In genomic region chr18:59899298-59900221, GRCh38 we compare ENCODE assay signal across 1 cellular context.
TF ChIP-seq lines count a peak whose summit lies in the region.

Gene PMAIP1 (plus strand): TSS chr18:59899996. CDS start chr18:59900178, 182 bp downstream.

TF ChIP-seq in HepG2, 621 proteins besides CTCF, POLR2A, EP300 and RAD21 (continued from another document and continues in another):
- TF ChIP-seq, protein P1, sequence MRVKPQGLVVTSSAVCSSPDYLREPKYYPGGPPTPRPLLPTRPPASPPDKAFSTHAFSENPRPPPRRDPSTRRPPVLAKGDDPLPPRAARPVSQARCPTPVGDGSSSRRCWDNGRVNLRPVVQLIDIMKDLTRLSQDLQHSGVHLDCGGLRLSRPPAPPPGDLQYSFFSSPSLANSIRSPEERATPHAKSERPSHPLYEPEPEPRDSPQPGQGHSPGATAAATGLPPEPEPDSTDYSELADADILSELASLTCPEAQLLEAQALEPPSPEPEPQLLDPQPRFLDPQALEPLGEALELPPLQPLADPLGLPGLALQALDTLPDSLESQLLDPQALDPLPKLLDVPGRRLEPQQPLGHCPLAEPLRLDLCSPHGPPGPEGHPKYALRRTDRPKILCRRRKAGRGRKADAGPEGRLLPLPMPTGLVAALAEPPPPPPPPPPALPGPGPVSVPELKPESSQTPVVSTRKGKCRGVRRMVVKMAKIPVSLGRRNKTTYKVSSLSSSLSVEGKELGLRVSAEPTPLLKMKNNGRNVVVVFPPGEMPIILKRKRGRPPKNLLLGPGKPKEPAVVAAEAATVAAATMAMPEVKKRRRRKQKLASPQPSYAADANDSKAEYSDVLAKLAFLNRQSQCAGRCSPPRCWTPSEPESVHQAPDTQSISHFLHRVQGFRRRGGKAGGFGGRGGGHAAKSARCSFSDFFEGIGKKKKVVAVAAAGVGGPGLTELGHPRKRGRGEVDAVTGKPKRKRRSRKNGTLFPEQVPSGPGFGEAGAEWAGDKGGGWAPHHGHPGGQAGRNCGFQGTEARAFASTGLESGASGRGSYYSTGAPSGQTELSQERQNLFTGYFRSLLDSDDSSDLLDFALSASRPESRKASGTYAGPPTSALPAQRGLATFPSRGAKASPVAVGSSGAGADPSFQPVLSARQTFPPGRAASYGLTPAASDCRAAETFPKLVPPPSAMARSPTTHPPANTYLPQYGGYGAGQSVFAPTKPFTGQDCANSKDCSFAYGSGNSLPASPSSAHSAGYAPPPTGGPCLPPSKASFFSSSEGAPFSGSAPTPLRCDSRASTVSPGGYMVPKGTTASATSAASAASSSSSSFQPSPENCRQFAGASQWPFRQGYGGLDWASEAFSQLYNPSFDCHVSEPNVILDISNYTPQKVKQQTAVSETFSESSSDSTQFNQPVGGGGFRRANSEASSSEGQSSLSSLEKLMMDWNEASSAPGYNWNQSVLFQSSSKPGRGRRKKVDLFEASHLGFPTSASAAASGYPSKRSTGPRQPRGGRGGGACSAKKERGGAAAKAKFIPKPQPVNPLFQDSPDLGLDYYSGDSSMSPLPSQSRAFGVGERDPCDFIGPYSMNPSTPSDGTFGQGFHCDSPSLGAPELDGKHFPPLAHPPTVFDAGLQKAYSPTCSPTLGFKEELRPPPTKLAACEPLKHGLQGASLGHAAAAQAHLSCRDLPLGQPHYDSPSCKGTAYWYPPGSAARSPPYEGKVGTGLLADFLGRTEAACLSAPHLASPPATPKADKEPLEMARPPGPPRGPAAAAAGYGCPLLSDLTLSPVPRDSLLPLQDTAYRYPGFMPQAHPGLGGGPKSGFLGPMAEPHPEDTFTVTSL (CRISPR knock-in tag; IDR thresholded peaks at IDR 0.05; ENCODE audit: borderline replicate concordance) = no peak
- TF ChIP-seq ATF1 (CRISPR knock-in tag; IDR thresholded peaks at IDR 0.05) = no peak
- no peak for TF ChIP-seq ZNF296 (CRISPR knock-in tag; conservative IDR thresholded peaks at IDR 0.05)
- TF ChIP-seq HDAC2 (CRISPR knock-in tag; IDR thresholded peaks at IDR 0.05) = no peak
- TF ChIP-seq GABPB1 (CRISPR knock-in tag; IDR thresholded peaks at IDR 0.05) = peak; percentile 35; the same call in 1 of the 2 replicates
- TF ChIP-seq ZNF317 (CRISPR knock-in tag; IDR thresholded peaks at IDR 0.05) = no peak
- peak; percentile 65 for TF ChIP-seq POLR2AphosphoS5 (IDR thresholded peaks at IDR 0.05; ENCODE audit: low read depth, low read length)
- 0 out of 2 replicates have a peak, but pooled peaks have one; percentile 26 for TF ChIP-seq ZNF792 (CRISPR knock-in tag; IDR thresholded peaks at IDR 0.05)
- no peak; the same call in 1 of the 2 replicates for TF ChIP-seq ZFY (CRISPR knock-in tag; IDR thresholded peaks at IDR 0.05)
- no peak for TF ChIP-seq ZNF646 (CRISPR knock-in tag; IDR thresholded peaks at IDR 0.05)
- TF ChIP-seq ZMYM2 (CRISPR knock-in tag; IDR thresholded peaks at IDR 0.05) = no peak
- peak; percentile 38; the same call in 1 of the 2 replicates for TF ChIP-seq ZNF446 (CRISPR knock-in tag; IDR thresholded peaks at IDR 0.05)
- no peak for TF ChIP-seq ETV6 (CRISPR knock-in tag; conservative IDR thresholded peaks at IDR 0.05)
- no peak for TF ChIP-seq NFE2 (CRISPR knock-in tag; IDR thresholded peaks at IDR 0.05)
- TF ChIP-seq DMAP1 (CRISPR knock-in tag; IDR thresholded peaks at IDR 0.05) = 0 out of 2 replicates have a peak, but pooled peaks have one; percentile 24
- no peak for TF ChIP-seq NCOA5 (CRISPR knock-in tag; IDR thresholded peaks at IDR 0.05)
- TF ChIP-seq ZNF7 (CRISPR knock-in tag; IDR thresholded peaks at IDR 0.05) = no peak
- no peak for TF ChIP-seq JUNB (CRISPR knock-in tag; IDR thresholded peaks at IDR 0.05; ENCODE audit: borderline replicate concordance)
- no peak for TF ChIP-seq ARNTL (CRISPR knock-in tag; IDR thresholded peaks at IDR 0.05)
- no peak for TF ChIP-seq ZC3H4 (CRISPR knock-in tag; IDR thresholded peaks at IDR 0.05; ENCODE audit: borderline replicate concordance)
- TF ChIP-seq ZNF34 (CRISPR knock-in tag; IDR thresholded peaks at IDR 0.05; ENCODE audit: borderline replicate concordance) = no peak
- TF ChIP-seq GPN1 (CRISPR knock-in tag; IDR thresholded peaks at IDR 0.05; ENCODE audit: borderline replicate concordance) = no peak
- no peak for TF ChIP-seq BCLAF1 (IDR thresholded peaks at IDR 0.05)
- no peak for TF ChIP-seq CBX5 (CRISPR knock-in tag; IDR thresholded peaks at IDR 0.05; ENCODE audit: borderline replicate concordance)
- TF ChIP-seq KDM2A (CRISPR knock-in tag; IDR thresholded peaks at IDR 0.05; ENCODE audit: borderline replicate concordance, low read depth) = peak; percentile 46; the same call in 1 of the 2 replicates
- TF ChIP-seq KDM5B (CRISPR knock-in tag; IDR thresholded peaks at IDR 0.05; ENCODE audit: borderline replicate concordance) = peak; percentile 21; the same call in 1 of the 2 replicates
- TF ChIP-seq KAT8 (CRISPR knock-in tag; IDR thresholded peaks at IDR 0.05) = no peak
- no peak for TF ChIP-seq ZNF563 (CRISPR knock-in tag; IDR thresholded peaks at IDR 0.05)
- TF ChIP-seq, protein P2, sequence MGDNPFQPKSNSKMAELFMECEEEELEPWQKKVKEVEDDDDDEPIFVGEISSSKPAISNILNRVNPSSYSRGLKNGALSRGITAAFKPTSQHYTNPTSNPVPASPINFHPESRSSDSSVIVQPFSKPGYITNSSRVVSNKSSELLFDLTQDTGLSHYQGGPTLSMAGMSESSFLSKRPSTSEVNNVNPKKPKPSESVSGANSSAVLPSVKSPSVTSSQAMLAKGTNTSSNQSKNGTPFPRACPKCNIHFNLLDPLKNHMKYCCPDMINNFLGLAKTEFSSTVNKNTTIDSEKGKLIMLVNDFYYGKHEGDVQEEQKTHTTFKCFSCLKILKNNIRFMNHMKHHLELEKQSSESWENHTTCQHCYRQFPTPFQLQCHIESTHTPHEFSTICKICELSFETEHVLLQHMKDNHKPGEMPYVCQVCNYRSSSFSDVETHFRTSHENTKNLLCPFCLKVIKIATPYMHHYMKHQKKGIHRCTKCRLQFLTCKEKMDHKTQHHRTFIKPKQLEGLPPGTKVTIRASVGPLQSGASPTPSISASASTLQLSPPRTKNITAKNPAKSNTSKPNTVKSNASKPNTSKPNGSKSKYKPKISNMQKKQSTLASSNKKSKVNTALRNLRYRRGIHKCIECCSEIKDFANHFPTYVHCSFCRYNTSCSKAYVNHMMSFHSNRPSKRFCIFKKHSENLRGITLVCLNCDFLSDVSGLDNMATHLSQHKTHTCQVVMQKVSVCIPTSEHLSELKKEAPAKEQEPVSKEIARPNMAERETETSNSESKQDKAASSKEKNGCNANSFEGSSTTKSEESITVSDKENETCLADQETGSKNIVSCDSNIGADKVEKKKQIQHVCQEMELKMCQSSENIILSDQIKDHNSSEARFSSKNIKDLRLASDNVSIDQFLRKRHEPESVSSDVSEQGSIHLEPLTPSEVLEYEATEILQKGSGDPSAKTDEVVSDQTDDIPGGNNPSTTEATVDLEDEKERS (CRISPR knock-in tag; IDR thresholded peaks at IDR 0.05) = no peak
- no peak for TF ChIP-seq RFXAP (CRISPR knock-in tag; IDR thresholded peaks at IDR 0.05; ENCODE audit: borderline replicate concordance)
- no peak for TF ChIP-seq ZSCAN25 (CRISPR knock-in tag; IDR thresholded peaks at IDR 0.05)
- no peak for TF ChIP-seq KLF12 (CRISPR knock-in tag; IDR thresholded peaks at IDR 0.05; ENCODE audit: borderline replicate concordance)
- TF ChIP-seq HOXA5 (CRISPR knock-in tag; IDR thresholded peaks at IDR 0.05) = no peak
- no peak for TF ChIP-seq CSRNP1 (CRISPR knock-in tag; IDR thresholded peaks at IDR 0.05)
- peak; percentile 58 for TF ChIP-seq PHF8 (CRISPR knock-in tag; IDR thresholded peaks at IDR 0.05)
- no peak for TF ChIP-seq ZNF282 (IDR thresholded peaks at IDR 0.05; ENCODE audit: partially characterized antibody)
- TF ChIP-seq ZMAT3 (CRISPR knock-in tag; conservative IDR thresholded peaks at IDR 0.05) = no peak
- TF ChIP-seq, protein P3, sequence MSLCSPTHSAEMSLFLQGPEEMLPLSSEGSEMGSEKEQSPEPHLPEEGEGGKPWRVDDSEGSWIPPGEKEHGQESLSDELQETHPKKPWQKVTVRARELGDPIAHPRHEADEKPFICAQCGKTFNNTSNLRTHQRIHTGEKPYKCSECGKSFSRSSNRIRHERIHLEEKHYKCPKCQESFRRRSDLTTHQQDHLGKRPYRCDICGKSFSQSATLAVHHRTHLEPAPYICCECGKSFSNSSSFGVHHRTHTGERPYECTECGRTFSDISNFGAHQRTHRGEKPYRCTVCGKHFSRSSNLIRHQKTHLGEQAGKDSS (CRISPR knock-in tag; IDR thresholded peaks at IDR 0.05; ENCODE audit: borderline replicate concordance, low read depth) = 0 out of 2 replicates have a peak, but pooled peaks have one; percentile 16
- no peak for TF ChIP-seq RARG (CRISPR knock-in tag; IDR thresholded peaks at IDR 0.05; ENCODE audit: low read depth)
- TF ChIP-seq, protein P4, sequence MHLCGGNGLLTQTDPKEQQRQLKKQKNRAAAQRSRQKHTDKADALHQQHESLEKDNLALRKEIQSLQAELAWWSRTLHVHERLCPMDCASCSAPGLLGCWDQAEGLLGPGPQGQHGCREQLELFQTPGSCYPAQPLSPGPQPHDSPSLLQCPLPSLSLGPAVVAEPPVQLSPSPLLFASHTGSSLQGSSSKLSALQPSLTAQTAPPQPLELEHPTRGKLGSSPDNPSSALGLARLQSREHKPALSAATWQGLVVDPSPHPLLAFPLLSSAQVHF (CRISPR knock-in tag; IDR thresholded peaks at IDR 0.05) = no peak
- no peak for TF ChIP-seq ZNF747 (CRISPR knock-in tag; IDR thresholded peaks at IDR 0.05; ENCODE audit: borderline replicate concordance)
- TF ChIP-seq HDAC1 (CRISPR knock-in tag; IDR thresholded peaks at IDR 0.05) = peak; percentile 19; the same call in 1 of the 2 replicates
- TF ChIP-seq ZNF501 (CRISPR knock-in tag; IDR thresholded peaks at IDR 0.05) = peak; percentile 57; the same call in 1 of the 2 replicates
- no peak for TF ChIP-seq AGO2 (optimal IDR thresholded peaks at IDR 0.05; ENCODE audit: low read depth, low read length)
- TF ChIP-seq DR1 (CRISPR knock-in tag; IDR thresholded peaks at IDR 0.05) = peak; percentile 41; the same call in 1 of the 2 replicates
